8 cellular contexts compared by ENCODE assay signal in the genomic region with DNA sequence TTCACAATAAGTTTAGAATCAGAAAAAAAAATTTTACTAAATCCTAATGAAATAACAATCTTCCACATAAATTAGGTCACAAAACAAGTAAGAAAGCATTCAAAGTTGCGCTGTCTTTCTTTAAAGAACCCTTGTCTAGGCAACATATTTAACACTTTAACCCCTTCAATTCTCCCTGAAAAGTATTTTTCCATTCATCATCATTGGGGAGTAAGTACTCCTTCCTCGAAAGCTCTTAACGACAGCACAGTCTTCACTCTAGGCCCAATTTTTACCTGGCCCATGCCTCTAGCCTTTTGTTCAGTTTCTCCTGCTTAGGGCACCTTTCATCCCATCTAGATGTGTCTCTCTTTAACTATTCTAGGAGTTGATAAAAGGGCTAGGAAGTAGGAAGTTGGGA. TPM values are rescaled to one million over a fixed set of nuclear protein-coding genes. Genes with fewer than 3 reads are reported as not detected.
DNase-seq lines count a peak whose midpoint lies in the region; ATAC-seq and TF ChIP-seq lines count a peak whose summit lies in the region.

No MANE protein-coding gene starts in this region.

- no peak for ATAC-seq in GM21529 (IDR thresholded peaks at IDR 0.05; ENCODE audit: unreplicated experiment)

- WGBS in sigmoid colon, 2 donors: 22 to 30% methylated on average over 3 of the region's 3 CpGs

- no peak for DNase-seq in GM12865 (ENCODE audit: low read depth)
- no peak for DNase-seq in SK-N-MC (ENCODE audit: low read depth, low spot score)
- DNase-seq in fibroblast of mammary gland (ENCODE audit: low read depth): no peak
- DNase-seq in sigmoid colon: no peak
- DNase-seq in OCI-M1 (lab: John Stamatoyannopoulos, UW): no peak
- DNase-seq in NCI-H2171 (lab: John Stamatoyannopoulos, UW): no peak
- DNase-seq in GM13977 (ENCODE audit: low spot score): no peak

- H3K27ac ChIP-seq in SK-N-MC (no peak overlapping the region), sigmoid colon (peak overlapping the region; percentile 98 to 100 (median 99))

- TF ChIP-seq CTCF in GM12865 (IDR thresholded peaks at IDR 0.05; ENCODE audit: insufficient read depth, low read depth, low read length, missing control alignments): no peak
- no peak for TF ChIP-seq CTCF in fibroblast of mammary gland (conservative IDR thresholded peaks at IDR 0.05; ENCODE audit: control insufficient read depth, insufficient read depth, low read depth, low read length)
- no peak for TF ChIP-seq CTCF in sigmoid colon (IDR thresholded peaks at IDR 0.05)
- no peak for TF ChIP-seq CTCF in GM13977 (IDR thresholded peaks at IDR 0.05; ENCODE audit: extremely low read depth, insufficient read depth, missing control alignments)

- H3K4me3 ChIP-seq in GM12865 (ENCODE audit: low read depth, low read length): peak overlapping the region; percentile 77
- H3K4me3 ChIP-seq in SK-N-MC: peak overlapping the region; percentile 75
- peak overlapping the region; percentile 94 for H3K4me3 ChIP-seq in fibroblast of mammary gland (ENCODE audit: control insufficient read depth, low read depth, low read length)
- peak overlapping the region; percentile 87 to 94 (median 92) for H3K4me3 ChIP-seq in sigmoid colon

- H3K27me3 ChIP-seq in sigmoid colon: no peaks in the 10 kb centered on the region

- H3K9me3 ChIP-seq in SK-N-MC (ENCODE audit: low read depth, low read length): no peaks in the 10 kb centered on the region
- no peaks in the 10 kb centered on the region for H3K9me3 ChIP-seq in sigmoid colon

- intact Hi-C loops in sigmoid colon (cut with DNase I): loop anchor here (5.0 kb wide), 2 partner anchors 235 to 295 kb away; partner anchors contain the start of genes CALHM5 and RWDD1

- no peak for TF ChIP-seq POLR2A in sigmoid colon (IDR thresholded peaks at IDR 0.05)

- TF ChIP-seq EP300 in sigmoid colon (IDR thresholded peaks at IDR 0.05): no peak

- H3K36me3 ChIP-seq in SK-N-MC (ENCODE audit: insufficient read depth, low read length) (peaks cover 12% of the 10 kb centered on the region), sigmoid colon (peaks cover 0 to 21% (median 7%) of the 10 kb centered on the region in 4 donors)

- H3K9ac ChIP-seq in SK-N-MC (ENCODE audit: insufficient read length): peak overlapping the region; percentile 67

- peaks cover 0 to 65% (median 51%) of the 10 kb centered on the region in 4 donors for H3K4me1 ChIP-seq in sigmoid colon

- in situ Hi-C loops in GM13977 (cut with MboI; ENCODE audit: low pct_unique_long_range_greater_than_20kb, low sequenced_read_pairs, unreplicated experiment): no loop called here

RNA-seq across cellular contexts. Expression of gene TSPYL1, which starts 2.6 kb away (rescaled TPM):
- total RNA-seq in sigmoid colon: 10 to 100 TPM; 52.8 to 79.6 (median 65.8) TPM
- polyA plus RNA-seq in sigmoid colon: 10 to 100 TPM; 24.6 to 39.0 (median 30.1) TPM

RNA-seq across cellular contexts. Expression of gene TSPYL4, which starts 23.2 kb away (rescaled TPM):
- 10 to 100 TPM; 15.1 to 18.5 (median 15.5) TPM for total RNA-seq in sigmoid colon
- polyA plus RNA-seq in sigmoid colon: 10 to 100 TPM in 1 of 3 donors, 1 to 10 TPM in 2; 3.0 to 10.4 (median 4.2) TPM
